8 cellular contexts compared by ENCODE assay signal in the genomic region with DNA sequence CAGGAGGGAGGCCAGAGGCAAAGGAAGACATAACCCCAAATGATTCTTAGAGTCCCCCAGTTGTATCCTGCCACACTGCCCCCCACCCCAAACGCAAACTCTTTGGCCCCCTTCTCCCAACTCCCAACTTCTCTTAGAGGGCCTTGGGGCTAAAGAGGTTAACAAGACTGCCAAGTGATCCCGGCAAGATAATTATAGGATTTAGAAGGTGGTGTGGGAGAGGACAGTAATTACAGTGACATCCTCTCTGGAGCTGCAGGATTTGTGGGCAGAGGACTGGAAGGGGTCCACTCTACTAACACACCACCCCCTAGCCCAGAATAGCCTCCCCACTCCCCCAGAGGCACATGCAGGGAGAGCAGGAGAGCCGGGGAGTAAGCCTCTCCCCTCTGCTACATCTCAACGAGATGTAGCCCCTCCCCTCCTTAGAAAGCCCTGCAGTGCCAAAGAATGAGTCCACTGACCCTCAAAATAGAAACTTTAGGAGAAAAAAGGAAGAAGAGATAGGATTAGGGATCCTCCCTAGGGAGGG.
A peak's percentile ranks its signal among the peaks of the same experiment; 100 is the strongest.
DNase-seq lines count a peak whose midpoint lies in the region; ATAC-seq and TF ChIP-seq lines count a peak whose summit lies in the region.

No MANE protein-coding gene starts in this region.

- H3K9ac ChIP-seq in rectal smooth muscle tissue (ENCODE audit: low read length), result no peak overlapping the region

- H3K4me1 ChIP-seq in RWPE2 (ENCODE audit: insufficient read depth, poor library complexity, severe bottlenecking) (peaks cover 4% of the 10 kb centered on the region), rectal smooth muscle tissue (ENCODE audit: control insufficient read depth, insufficient read depth, low read length) (peaks cover 6% of the 10 kb centered on the region)

- DNase-seq in NCI-H524 (lab: John Stamatoyannopoulos, UW), result peak; percentile 50 to 56
- no peak for DNase-seq in NCI-H524 treated with DMSO at 0.1 percent for 48 hours (lab: John Stamatoyannopoulos, UW)
- no peak for DNase-seq in RWPE2 (ENCODE audit: low spot score)
- no peak for DNase-seq in fibroblast of pulmonary artery (ENCODE audit: low read depth)
- DNase-seq in NCI-H774 (lab: John Stamatoyannopoulos, UW), result no peak
- DNase-seq in stimulated activated CD4-positive, alpha-beta T cell treated with anti-CD3 and anti-CD28 coated beads, Interleukin-2, amount 100 ng/mL, for 24 hours, result no peak
- no peak for DNase-seq in middle frontal gyrus (ENCODE audit: extremely low spot score, low spot score)

- TF ChIP-seq CTCF in RWPE2 (IDR thresholded peaks at IDR 0.05; ENCODE audit: poor library complexity, severe bottlenecking) (no peak), fibroblast of pulmonary artery (IDR thresholded peaks at IDR 0.05; ENCODE audit: low read length, missing control alignments) (no peak)

- H3K36me3 ChIP-seq in RWPE2 (ENCODE audit: low read depth), result no peaks in the 10 kb centered on the region
- no peaks in the 10 kb centered on the region for H3K36me3 ChIP-seq in rectal smooth muscle tissue (ENCODE audit: control insufficient read depth, insufficient read depth, low read length)

- peak overlapping the region; percentile 43 for H3K4me3 ChIP-seq in RWPE2 (ENCODE audit: severe bottlenecking)
- H3K4me3 ChIP-seq in fibroblast of pulmonary artery (replicated peaks; ENCODE audit: low read depth, low read length), result peak overlapping the region; percentile 84
- H3K4me3 ChIP-seq in rectal smooth muscle tissue (ENCODE audit: low read length), result peak overlapping the region; percentile 79

- H3K27ac ChIP-seq in RWPE2 (ENCODE audit: poor library complexity, severe bottlenecking), result peak overlapping the region; percentile 38
- H3K27ac ChIP-seq in rectal smooth muscle tissue (ENCODE audit: low read depth, low read length), result no peak overlapping the region

- no peaks in the 10 kb centered on the region for H3K9me3 ChIP-seq in RWPE2 (ENCODE audit: severe bottlenecking)

- ATAC-seq in RWPE2 (ENCODE audit: low read depth), result no peak

- H3K27me3 ChIP-seq in RWPE2 (ENCODE audit: insufficient read depth, poor library complexity, severe bottlenecking) (no peaks in the 10 kb centered on the region), rectal smooth muscle tissue (ENCODE audit: control insufficient read depth, insufficient read depth, low read length) (no peaks in the 10 kb centered on the region)

Comparison
In these comparisons a context has a peak if more than half of its experiments do, and no peak if none do; other contexts are left out.
1. DNase-seq: peak in NCI-H524 (2 of 2); none in NCI-H524 treated with DMSO at 0.1 percent for 48 hours (single experiment), RWPE2 (single experiment), fibroblast of pulmonary artery (single experiment), NCI-H774 (single experiment), stimulated activated CD4-positive, alpha-beta T cell treated with anti-CD3 and anti-CD28 coated beads, Interleukin-2, amount 100 ng/mL, for 24 hours (0 of 2) and middle frontal gyrus (single experiment).
2. Peak in every context shown above with its lines, with median percentiles within 50 percentile points of each other: H3K4me3 ChIP-seq.